Comparison of ENCODE assay signal across 8 cellular contexts in the genomic region with DNA sequence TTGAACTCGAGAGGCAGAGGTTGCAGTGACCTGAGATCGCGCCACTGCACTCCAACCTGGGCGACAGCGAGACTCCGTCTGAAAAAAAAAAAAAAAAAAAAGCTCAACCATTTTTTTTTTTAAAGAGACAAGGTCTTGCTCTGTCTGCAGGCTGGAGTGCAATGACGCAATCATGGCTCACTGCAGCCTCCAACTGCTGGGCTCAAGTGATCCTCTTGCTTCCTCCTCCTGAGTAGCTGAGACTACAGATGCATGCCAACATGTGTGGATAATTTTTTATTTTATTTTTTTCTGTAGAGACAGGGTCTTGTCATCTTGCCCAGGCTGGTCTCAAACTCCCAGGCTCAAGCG. TPM values are rescaled to one million over a fixed set of nuclear protein-coding genes. Genes with fewer than 3 reads are reported as not detected.
DNase-seq lines count a peak whose midpoint lies in the region; ATAC-seq, FAIRE-seq and TF ChIP-seq lines count a peak whose summit lies in the region.

No MANE protein-coding gene starts in this region.

- POLR2A ChIA-PET in activated CD8-positive, alpha-beta T cell treated with anti-CD3 and anti-CD28 coated beads for 36 hours (lab: Charles Lee): interaction anchor here (1.0 kb wide), 1 partner anchor 22 kb away, joined by 3 read pairs; the partner anchor contains the start of gene NOP53

- TF ChIP-seq CTCF in AG09319 (IDR thresholded peaks at IDR 0.05; ENCODE audit: low read depth, low read length): no peak
- TF ChIP-seq CTCF in activated CD8-positive, alpha-beta T cell treated with anti-CD3 and anti-CD28 coated beads for 36 hours (IDR thresholded peaks at IDR 0.05): no peak
- TF ChIP-seq CTCF in kidney (IDR thresholded peaks at IDR 0.05; ENCODE audit: borderline replicate concordance, extremely low read depth, insufficient read depth): no peak

- H3K27ac ChIP-seq in KOPT-K1 (ENCODE audit: low read depth, low read length, poor library complexity, severe bottlenecking) (peak overlapping the region; percentile 19), kidney (ENCODE audit: low read depth in 2 of 2, low read length in 2 of 2) (no peak overlapping the region), aorta (ENCODE audit: low read depth in 1 of 2, low read length in 2 of 2) (no peak overlapping the region)

- peaks cover 3% of the 10 kb centered on the region for H3K4me1 Mint-ChIP-seq in activated CD8-positive, alpha-beta T cell treated with anti-CD3 and anti-CD28 coated beads for 36 hours (ENCODE audit: low read depth)

- H3K36me3 ChIP-seq in KOPT-K1 (ENCODE audit: insufficient read depth, low read length) (no peaks in the 10 kb centered on the region), kidney (ENCODE audit: control insufficient read depth in 1 of 2, insufficient read depth in 2 of 2, low read length in 2 of 2) (no peaks in the 10 kb centered on the region), aorta (ENCODE audit: control insufficient read depth in 1 of 2, insufficient read depth in 2 of 2, low read length in 1 of 2) (peaks cover 0 to 6% of the 10 kb centered on the region in 2 donors)

- H3K27ac Mint-ChIP-seq in activated CD8-positive, alpha-beta T cell treated with anti-CD3 and anti-CD28 coated beads for 36 hours: no peak overlapping the region

- ATAC-seq in activated CD8-positive, alpha-beta T cell treated with anti-CD3 and anti-CD28 coated beads for 36 hours: peak; percentile 66
- ATAC-seq in aorta (ENCODE audit: low FRiP score): peak; percentile 56

- no peak overlapping the region for H3K4me3 ChIP-seq in kidney (ENCODE audit: low read length in 2 of 2)
- H3K4me3 ChIP-seq in aorta (ENCODE audit: low read length in 2 of 2): no peak overlapping the region

- CTCF ChIA-PET in activated CD8-positive, alpha-beta T cell treated with anti-CD3 and anti-CD28 coated beads for 36 hours (lab: Charles Lee): interaction anchor here (1.2 to 4.8 kb wide), 4 partner anchors 10 to 287 kb away, joined by 4 to 28 read pairs (median 11); partner anchors contain the start of gene EHD2

- DNase-seq in AG09319 (ENCODE audit: extremely low read depth, low read depth) (peak; percentile 83), kidney (peak; percentile 84), aorta (peak in 1 of 2 donors; percentile 89), NCI-H187 treated with DMSO at 0.1 percent for 48 hours (lab: John Stamatoyannopoulos, UW) (no peak), epidermal melanocyte (ENCODE audit: insufficient read length, low spot score) (no peak), globus pallidus (ENCODE audit: low spot score) (no peak)
- DNase-seq in activated CD8-positive, alpha-beta T cell treated with anti-CD3 and anti-CD28 coated beads for 36 hours: peak; percentile 53

- no peak for FAIRE-seq in kidney (lab: Jason Lieb, UNC)

- no peaks in the 10 kb centered on the region for H3K27me3 ChIP-seq in aorta (ENCODE audit: control insufficient read depth in 1 of 2, insufficient read depth in 2 of 2, low read length in 1 of 2)

- H3K9ac ChIP-seq in kidney (ENCODE audit: low read length in 2 of 2): no peak overlapping the region

- H3K9me3 Mint-ChIP-seq in activated CD8-positive, alpha-beta T cell treated with anti-CD3 and anti-CD28 coated beads for 36 hours: no peaks in the 10 kb centered on the region

- no peaks in the 10 kb centered on the region for H3K36me3 Mint-ChIP-seq in activated CD8-positive, alpha-beta T cell treated with anti-CD3 and anti-CD28 coated beads for 36 hours (ENCODE audit: low read depth)

- H3K9me3 ChIP-seq in KOPT-K1 (ENCODE audit: insufficient read depth, low read length, poor library complexity, severe bottlenecking): no peaks in the 10 kb centered on the region
- no peaks in the 10 kb centered on the region for H3K9me3 ChIP-seq in kidney (ENCODE audit: control insufficient read depth in 1 of 2, low read length in 2 of 2)
- no peaks in the 10 kb centered on the region for H3K9me3 ChIP-seq in aorta (ENCODE audit: control insufficient read depth, low read length)

- H3K4me1 ChIP-seq in kidney (ENCODE audit: control insufficient read depth in 1 of 2, insufficient read depth in 1 of 2, low read depth in 1 of 2, low read length in 2 of 2) (peaks cover 0 to 4% of the 10 kb centered on the region in 2 donors), aorta (ENCODE audit: control insufficient read depth in 1 of 2, insufficient read depth in 2 of 2, low read length in 2 of 2) (peaks cover 0 to 2% of the 10 kb centered on the region in 2 donors)

- peaks cover 18% of the 10 kb centered on the region for H3K27me3 Mint-ChIP-seq in activated CD8-positive, alpha-beta T cell treated with anti-CD3 and anti-CD28 coated beads for 36 hours

- H3K4me3 Mint-ChIP-seq in activated CD8-positive, alpha-beta T cell treated with anti-CD3 and anti-CD28 coated beads for 36 hours: no peak overlapping the region

- 2 to 5% methylated on average over 8 of the region's 8 CpGs for WGBS in aorta, 2 donors

- intact Hi-C loops in activated CD8-positive, alpha-beta T cell treated with anti-CD3 and anti-CD28 coated beads for 36 hours (cut with micrococcal nuclease): no loop called here
- intact Hi-C loops in kidney (cut with DNase I): no loop called here
- intact Hi-C loops in aorta (cut with DNase I): no loop called here

RNA-seq across cellular contexts. Expression of gene EHD2, which starts 10.3 kb away (rescaled TPM):
- total RNA-seq in activated CD8-positive, alpha-beta T cell treated with anti-CD3 and anti-CD28 coated beads for 36 hours: 1 to 10 TPM; 1.1 to 1.4 TPM
- 105 TPM for total RNA-seq in kidney
- 19.4 TPM for polyA plus RNA-seq in kidney (ENCODE audit: insufficient read depth, low read depth, low replicate concordance)
- total RNA-seq in aorta: 100 to 1,000 TPM; 170 to 189 TPM
- polyA plus RNA-seq in aorta: 100 to 1,000 TPM in 1 of 2 donors, 10 to 100 TPM in 1; 38.4 to 121 TPM

RNA-seq across cellular contexts. Expression of gene NOP53, which starts 21.8 kb away (rescaled TPM):
- 100 to 1,000 TPM; 300 to 301 TPM for total RNA-seq in activated CD8-positive, alpha-beta T cell treated with anti-CD3 and anti-CD28 coated beads for 36 hours
- total RNA-seq in kidney (305 TPM), aorta (100 to 1,000 TPM; 214 to 319 TPM)
- polyA plus RNA-seq in kidney (ENCODE audit: insufficient read depth, low read depth, low replicate concordance) (258 TPM), aorta (100 to 1,000 TPM; 446 to 680 TPM)

RNA-seq across cellular contexts. Expression of gene SELENOW, which starts 55.0 kb away (rescaled TPM):
- total RNA-seq in activated CD8-positive, alpha-beta T cell treated with anti-CD3 and anti-CD28 coated beads for 36 hours: 100 to 1,000 TPM; 105 to 106 TPM
- total RNA-seq in kidney: 254 TPM
- polyA plus RNA-seq in kidney (ENCODE audit: insufficient read depth, low read depth, low replicate concordance): 530 TPM
- 100 to 1,000 TPM; 319 to 453 TPM for total RNA-seq in aorta
- 1,000 to 10,000 TPM; 1,063 to 1,551 TPM for polyA plus RNA-seq in aorta

Comparison
In these comparisons a context has a peak if more than half of its experiments do, and no peak if none do; other contexts are left out.
1. DNase-seq: peak in AG09319 (single experiment), activated CD8-positive, alpha-beta T cell treated with anti-CD3 and anti-CD28 coated beads for 36 hours (single experiment) and kidney (single experiment); none in NCI-H187 treated with DMSO at 0.1 percent for 48 hours (single experiment), epidermal melanocyte (single experiment) and globus pallidus (single experiment).
2. RNA of gene EHD2, which starts 10.3 kb away (total RNA-seq): 170 to 189 TPM in aorta and 105 TPM in kidney (single experiment); 1.1 to 1.4 TPM in activated CD8-positive, alpha-beta T cell treated with anti-CD3 and anti-CD28 coated beads for 36 hours; every median in the first group is over 10 times any median in the second.